In the genomic region with DNA sequence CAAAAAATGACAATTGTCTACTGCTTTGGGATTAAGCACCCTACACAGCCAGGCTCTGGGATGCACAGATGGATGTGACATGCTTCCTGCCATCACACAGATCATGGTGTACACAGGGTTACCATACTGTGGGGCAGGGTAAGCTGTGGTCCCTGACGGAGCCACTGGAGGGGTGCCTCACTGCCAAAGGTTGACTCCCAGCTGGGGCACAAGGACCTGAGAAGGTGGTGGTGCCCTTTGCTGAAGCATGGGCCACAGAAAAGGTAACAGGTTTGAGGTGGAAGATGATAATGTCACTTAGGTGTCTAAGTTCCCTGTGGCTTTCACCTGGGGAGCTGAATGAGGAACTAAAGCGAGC, we compare ENCODE assay signal across 1 cellular context.
TF ChIP-seq lines count a peak whose summit lies in the region.

No MANE protein-coding gene starts in this region.

TF ChIP-seq in HepG2, 621 proteins besides CTCF, POLR2A, EP300 and RAD21 (continued from another document):
- TF ChIP-seq ZKSCAN1 (IDR thresholded peaks at IDR 0.05; ENCODE audit: low read length) (no peak), ATAD3A (CRISPR knock-in tag; IDR thresholded peaks at IDR 0.05) (no peak), ZBTB7A (CRISPR knock-in tag; IDR thresholded peaks at IDR 0.05) (no peak), EZH2 (conservative IDR thresholded peaks at IDR 0.05; ENCODE audit: low read depth, low read length) (no peak), NFKB2 (CRISPR knock-in tag; IDR thresholded peaks at IDR 0.05; ENCODE audit: borderline replicate concordance) (no peak), RELA (CRISPR knock-in tag; IDR thresholded peaks at IDR 0.05) (no peak)
